ENCODE assay signal across 22 cellular contexts in genomic region chr4:99720206-99720605, GRCh38.
DNase-seq lines count a peak whose midpoint lies in the region; ATAC-seq, FAIRE-seq and TF ChIP-seq lines count a peak whose summit lies in the region.
"Had no signal": no experiment of that assay in that cellular context is flagged by ENCODE, and none has a peak within 500 bp of the region (broad histone marks: within the 10 kb centered on the region; RNA-seq: fewer than 3 reads in every experiment).

No MANE protein-coding gene starts in this region.

- peaks cover 31% of the 10 kb centered on the region for H3K4me1 Mint-ChIP-seq in neural progenitor cell
- H3K4me1 Mint-ChIP-seq: CD4-positive, CD25-positive, alpha-beta regulatory T cell had no signal

- H3K4me1 ChIP-seq in K562 (replicated peaks in 1 of 2; ENCODE audit: control insufficient read depth in 2 of 2, insufficient read depth in 2 of 2, low read length in 2 of 2) (peaks cover 4 to 18% of the 10 kb centered on the region in 2 experiments; a peak in 4 of 5 replicates), neural progenitor cell (peaks cover 9% of the 10 kb centered on the region)

- DNase-seq in NCI-H524 (lab: John Stamatoyannopoulos, UW) (peak; percentile 18 to 45), NCI-H524 treated with DMSO at 0.1 percent for 48 hours (lab: John Stamatoyannopoulos, UW) (no peak), K562 (ENCODE audit: extremely low read depth in 1 of 4, low spot score in 3 of 4) (peak in 1 of 4 experiments; percentile 8), neural progenitor cell (ENCODE audit: low spot score) (peak; percentile 31), iPS-NIHi11 (ENCODE audit: low spot score) (no peak), GM13976 (ENCODE audit: low spot score) (no peak), H7 (no peak)
- DNase-seq: CD4-positive, CD25-positive, alpha-beta regulatory T cell; DMS79; EL; GDM1; Kasumi-1; NCI-H1092 treated with DMSO at 0.1 percent for 48 hours; NCI-H1436; NCI-H187; NCI-H2081 treated with DMSO at 0.1 percent for 48 hours; NCI-H526; SHP77 had no signal

- H3K36me3 Mint-ChIP-seq in neural progenitor cell = no peaks in the 10 kb centered on the region
- H3K36me3 Mint-ChIP-seq: CD4-positive, CD25-positive, alpha-beta regulatory T cell had no signal

- H3K9me3 Mint-ChIP-seq in neural progenitor cell = no peaks in the 10 kb centered on the region
- H3K9me3 Mint-ChIP-seq: CD4-positive, CD25-positive, alpha-beta regulatory T cell had no signal

- H3K27me3 Mint-ChIP-seq in neural progenitor cell (ENCODE audit: insufficient read depth, low read depth) = no peaks in the 10 kb centered on the region
- H3K27me3 Mint-ChIP-seq: CD4-positive, CD25-positive, alpha-beta regulatory T cell had no signal

- no peaks in the 10 kb centered on the region for H3K9me1 ChIP-seq in K562 (ENCODE audit: control insufficient read depth, insufficient read depth, low read length)

- H3K4me3 Mint-ChIP-seq in neural progenitor cell = no peak overlapping the region
- H3K4me3 Mint-ChIP-seq: CD4-positive, CD25-positive, alpha-beta regulatory T cell had no signal

- H3K9me3 ChIP-seq in K562 (replicated peaks; ENCODE audit: control insufficient read depth, insufficient read depth, low read depth, low read length) = no peaks in the 10 kb centered on the region
- no peaks in the 10 kb centered on the region for H3K9me3 ChIP-seq in neural progenitor cell (ENCODE audit: low read depth)

- H3K27ac Mint-ChIP-seq in neural progenitor cell = no peak overlapping the region

- CTCF ChIA-PET in K562 (lab: Yijun Ruan, JAX; ENCODE audit: low intra/inter-chr PET ratio) = no interaction called here

- ATAC-seq in K562 = no peak
- ATAC-seq: GM12878, HepG2, Panc1 had no signal

- POLR2A ChIA-PET in K562 (lab: Yijun Ruan, JAX) = interaction anchor here (0.6 to 1.1 kb wide), 2 partner anchors 10 to 12 kb away, joined by 3 read pairs; no protein-coding TSS in a partner anchor

- TF ChIP-seq RAD21 in K562 (CRISPR knock-in tag; conservative IDR thresholded peaks at IDR 0.05 in 1 of 2, IDR thresholded peaks at IDR 0.05 in 1 of 2) = no peak

- H3K36me3 ChIP-seq in K562 (ENCODE audit: control insufficient read depth, insufficient read depth, low read length) = no peaks in the 10 kb centered on the region
- H3K36me3 ChIP-seq in neural progenitor cell = no peaks in the 10 kb centered on the region
- H3K36me3 ChIP-seq in H7 (replicated peaks; ENCODE audit: control insufficient read depth, insufficient read depth, low read length) = no peaks in the 10 kb centered on the region

- H3K79me2 ChIP-seq in K562 (ENCODE audit: control insufficient read depth, insufficient read depth, low read length) (no peaks in the 10 kb centered on the region), neural progenitor cell (ENCODE audit: low read depth) (no peaks in the 10 kb centered on the region)

- intact Hi-C loops in K562 (cut with micrococcal nuclease) = loop anchor here (5.0 kb wide), 1 partner anchor 167 kb away; no protein-coding TSS in a partner anchor

- H3F3A ChIP-seq in neural progenitor cell (ENCODE audit: low read depth) = no peaks in the 10 kb centered on the region

- H3K4me3 ChIP-seq in K562 = no peak overlapping the region
- H3K4me3 ChIP-seq in neural progenitor cell = no peak overlapping the region
- H3K4me3 ChIP-seq in H7 (ENCODE audit: insufficient read depth, low read depth, low read length) = no peak overlapping the region
- H3K4me3 ChIP-seq: GM12878 had no signal

- H2AFZ ChIP-seq in K562 (ENCODE audit: low read depth, low read length) (no peak overlapping the region), neural progenitor cell (replicated peaks) (peak overlapping the region; percentile 63)

- H3K9ac ChIP-seq in K562 (ENCODE audit: insufficient read depth in 1 of 2, low read depth in 2 of 2, low read length in 2 of 2) = no peak overlapping the region
- no peak overlapping the region for H3K9ac ChIP-seq in neural progenitor cell

- TF ChIP-seq EP300 in K562 (IDR thresholded peaks at IDR 0.05; ENCODE audit: low read length) = no peak

- no peaks in the 10 kb centered on the region for H4K20me1 ChIP-seq in K562 (replicated peaks; ENCODE audit: control insufficient read depth, insufficient read depth, low read length)
- no peaks in the 10 kb centered on the region for H4K20me1 ChIP-seq in neural progenitor cell (ENCODE audit: low read depth)

- H3K27ac ChIP-seq in K562 (ENCODE audit: extremely low read depth, low read depth, low read length) = no peak overlapping the region
- no peak overlapping the region for H3K27ac ChIP-seq in neural progenitor cell
- H3K27ac ChIP-seq: RWPE1 had no signal

- no peak for FAIRE-seq in K562 (lab: Jason Lieb, UNC)
- FAIRE-seq: GM12878, HepG2 had no signal

- no peak for TF ChIP-seq POLR2A in K562 (conservative IDR thresholded peaks at IDR 0.05)

- in situ Hi-C loops in K562 (cut with MboI) = no loop called here
- in situ Hi-C loops in GM13976 (cut with MboI; ENCODE audit: low sequenced_read_pairs, unreplicated experiment) = no loop called here

- BruUV-seq in K562 (replicated peaks; lab: Mats Ljungman, UMichigan) = no TSS peak

- 0 out of 5 replicates have a peak, but pooled peaks cover 0 to 4% of the 10 kb centered on the region in 2 experiments for H3K27me3 ChIP-seq in K562 (ENCODE audit: control insufficient read depth in 2 of 2, insufficient read depth in 2 of 2, low read length in 2 of 2)
- H3K27me3 ChIP-seq in neural progenitor cell = no peaks in the 10 kb centered on the region
- no peaks in the 10 kb centered on the region for H3K27me3 ChIP-seq in H7 (ENCODE audit: control insufficient read depth, insufficient read depth, low read length)

- TF ChIP-seq CTCF in K562 (IDR thresholded peaks at IDR 0.05 in 2 of 3, conservative IDR thresholded peaks at IDR 0.05 in 1 of 3; ENCODE audit: insufficient read depth in 2 of 3, low read depth in 1 of 3, low read length in 3 of 3) (no peak), neural progenitor cell (IDR thresholded peaks at IDR 0.05) (no peak), GM13976 (IDR thresholded peaks at IDR 0.05; ENCODE audit: borderline replicate concordance, control extremely low read depth, extremely low read depth, insufficient read depth, missing control alignments) (no peak)

- no peak overlapping the region for H3K4me2 ChIP-seq in K562 (ENCODE audit: insufficient read depth, low read length)
- H3K4me2 ChIP-seq in neural progenitor cell = no peak overlapping the region

TF ChIP-seq in K562, 482 proteins besides CTCF, POLR2A, EP300 and RAD21 (continues in another document):
- TF ChIP-seq CBFA2T3 (IDR thresholded peaks at IDR 0.05) (peak; percentile 60), ZNF551 (CRISPR knock-in tag; IDR thresholded peaks at IDR 0.05) (no peak), TEAD4 (IDR thresholded peaks at IDR 0.05; ENCODE audit: low read length) (peak; percentile 21; the same call in 1 of the 2 replicates), TEAD4 (CRISPR knock-in tag; IDR thresholded peaks at IDR 0.05; ENCODE audit: borderline replicate concordance) (no peak), KLF6 (CRISPR knock-in tag; IDR thresholded peaks at IDR 0.05; ENCODE audit: borderline replicate concordance) (no peak), ZNF316 (IDR thresholded peaks at IDR 0.05) (no peak), PPARD (CRISPR knock-in tag; IDR thresholded peaks at IDR 0.05) (no peak)
- TF ChIP-seq, protein P1, sequence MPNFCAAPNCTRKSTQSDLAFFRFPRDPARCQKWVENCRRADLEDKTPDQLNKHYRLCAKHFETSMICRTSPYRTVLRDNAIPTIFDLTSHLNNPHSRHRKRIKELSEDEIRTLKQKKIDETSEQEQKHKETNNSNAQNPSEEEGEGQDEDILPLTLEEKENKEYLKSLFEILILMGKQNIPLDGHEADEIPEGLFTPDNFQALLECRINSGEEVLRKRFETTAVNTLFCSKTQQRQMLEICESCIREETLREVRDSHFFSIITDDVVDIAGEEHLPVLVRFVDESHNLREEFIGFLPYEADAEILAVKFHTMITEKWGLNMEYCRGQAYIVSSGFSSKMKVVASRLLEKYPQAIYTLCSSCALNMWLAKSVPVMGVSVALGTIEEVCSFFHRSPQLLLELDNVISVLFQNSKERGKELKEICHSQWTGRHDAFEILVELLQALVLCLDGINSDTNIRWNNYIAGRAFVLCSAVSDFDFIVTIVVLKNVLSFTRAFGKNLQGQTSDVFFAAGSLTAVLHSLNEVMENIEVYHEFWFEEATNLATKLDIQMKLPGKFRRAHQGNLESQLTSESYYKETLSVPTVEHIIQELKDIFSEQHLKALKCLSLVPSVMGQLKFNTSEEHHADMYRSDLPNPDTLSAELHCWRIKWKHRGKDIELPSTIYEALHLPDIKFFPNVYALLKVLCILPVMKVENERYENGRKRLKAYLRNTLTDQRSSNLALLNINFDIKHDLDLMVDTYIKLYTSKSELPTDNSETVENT (CRISPR knock-in tag; IDR thresholded peaks at IDR 0.05) = no peak
- TF ChIP-seq, protein P2, sequence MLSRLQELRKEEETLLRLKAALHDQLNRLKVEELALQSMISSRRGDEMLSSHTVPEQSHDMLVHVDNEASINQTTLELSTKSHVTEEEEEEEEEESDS (CRISPR knock-in tag; IDR thresholded peaks at IDR 0.05) = no peak
- TF ChIP-seq, protein P3, sequence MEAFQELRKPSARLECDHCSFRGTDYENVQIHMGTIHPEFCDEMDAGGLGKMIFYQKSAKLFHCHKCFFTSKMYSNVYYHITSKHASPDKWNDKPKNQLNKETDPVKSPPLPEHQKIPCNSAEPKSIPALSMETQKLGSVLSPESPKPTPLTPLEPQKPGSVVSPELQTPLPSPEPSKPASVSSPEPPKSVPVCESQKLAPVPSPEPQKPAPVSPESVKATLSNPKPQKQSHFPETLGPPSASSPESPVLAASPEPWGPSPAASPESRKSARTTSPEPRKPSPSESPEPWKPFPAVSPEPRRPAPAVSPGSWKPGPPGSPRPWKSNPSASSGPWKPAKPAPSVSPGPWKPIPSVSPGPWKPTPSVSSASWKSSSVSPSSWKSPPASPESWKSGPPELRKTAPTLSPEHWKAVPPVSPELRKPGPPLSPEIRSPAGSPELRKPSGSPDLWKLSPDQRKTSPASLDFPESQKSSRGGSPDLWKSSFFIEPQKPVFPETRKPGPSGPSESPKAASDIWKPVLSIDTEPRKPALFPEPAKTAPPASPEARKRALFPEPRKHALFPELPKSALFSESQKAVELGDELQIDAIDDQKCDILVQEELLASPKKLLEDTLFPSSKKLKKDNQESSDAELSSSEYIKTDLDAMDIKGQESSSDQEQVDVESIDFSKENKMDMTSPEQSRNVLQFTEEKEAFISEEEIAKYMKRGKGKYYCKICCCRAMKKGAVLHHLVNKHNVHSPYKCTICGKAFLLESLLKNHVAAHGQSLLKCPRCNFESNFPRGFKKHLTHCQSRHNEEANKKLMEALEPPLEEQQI (IDR thresholded peaks at IDR 0.05) = no peak

Comparison
In these comparisons a context has a peak if more than half of its experiments do, and no peak if none do; other contexts are left out.
1. DNase-seq: peak in NCI-H524 (2 of 2) and neural progenitor cell (single experiment); none in NCI-H524 treated with DMSO at 0.1 percent for 48 hours (single experiment), iPS-NIHi11 (single experiment), GM13976 (single experiment) and H7 (single experiment).